25 cellular contexts compared by ENCODE assay signal in the genomic region with DNA sequence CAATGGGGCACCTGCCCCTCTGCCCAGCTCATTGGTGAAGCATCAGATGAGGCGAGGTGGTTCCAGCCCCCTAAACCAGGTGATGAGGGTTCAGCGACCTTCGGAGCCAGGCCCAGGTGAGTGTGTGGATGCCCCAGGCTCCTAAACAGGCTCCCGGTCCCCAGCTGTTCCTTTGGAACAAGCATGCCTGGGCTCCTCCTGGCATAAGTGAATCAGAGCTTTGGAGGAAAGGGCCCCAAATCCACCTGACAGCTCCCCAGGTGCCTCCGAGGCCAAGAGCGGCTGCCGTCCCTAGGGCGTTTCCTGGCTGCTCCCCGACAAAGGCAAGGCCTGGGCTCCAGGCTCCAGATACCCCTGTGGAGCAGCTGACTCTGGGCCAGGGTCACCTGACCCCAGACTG.
"Had no signal": no experiment of that assay in that cellular context is flagged by ENCODE, and none has a peak within 500 bp of the region (broad histone marks: within the 10 kb centered on the region; RNA-seq: fewer than 3 reads in every experiment).

No MANE protein-coding gene starts in this region.

- H3K4me3 Mint-ChIP-seq: activated CD8-positive, alpha-beta T cell treated with anti-CD3 and anti-CD28 coated beads, Interleukin-2, amount 10 ng/mL, durations not matched to agents 7 days and 5 days; activated naive CD4-positive, alpha-beta T cell treated with anti-CD3 and anti-CD28 coated beads, Interleukin-2, amount 50 U/mL, for 24 hours; activated T-helper 1 cell treated with anti-CD3 and anti-CD28 coated beads, Interleukin-12 subunit alpha, Interleukin-12 subunit beta, Interleukin-2, Interleukin-4 antibody, amounts not matched to agents 30 ng/mL and 10 ng/mL and 1 ng/mL, durations not matched to agents 14 hours and 24 hours and 36 hours; central memory CD8-positive, alpha-beta T cell; T-helper 1 cell treated with Interleukin-12 subunit alpha and Interleukin-12 subunit beta and Interleukin-4 antibody, amounts not matched to agents 30 μg/mL and 1 μg/mL, for 36 hours; WTC11 had no signal

- H3K9me3 ChIP-seq: MG63, Peyer's patch, SJSA1 had no signal

- H3K4me3 ChIP-seq: MG63, Peyer's patch, SJSA1 had no signal

- H3K9ac ChIP-seq: KMS-11 had no signal

- ATAC-seq: activated CD8-positive, alpha-beta T cell treated with anti-CD3 and anti-CD28 coated beads, Interleukin-2, amount 10 ng/mL, durations not matched to agents 7 days and 5 days; WTC11 had no signal

- H3K27ac ChIP-seq: KMS-11, Peyer's patch, SJSA1 had no signal

- DNase-seq: activated CD4-positive, alpha-beta T cell treated with anti-CD3 and anti-CD28 coated beads for 48 hours; activated CD4-positive, alpha-beta T cell treated with anti-CD3 and anti-CD28 coated beads, Interleukin-2, amount 50 U/mL, for 4 hours; activated CD4-positive, CD25-positive, alpha-beta regulatory T cell treated with anti-CD3 and anti-CD28 coated beads, Interleukin-2, amount 50 U/mL, for 72 hours; activated CD8-positive, alpha-beta memory T cell treated with anti-CD3 and anti-CD28 coated beads, Interleukin-2, amount 50 U/mL, for 48 hours; activated CD8-positive, alpha-beta T cell treated with anti-CD3 and anti-CD28 coated beads, Interleukin-2, amount 10 ng/mL, durations not matched to agents 7 days and 5 days; activated effector memory CD4-positive, alpha-beta T cell treated with Interleukin-2 at 50 U/mL for 16 hours; activated naive CD4-positive, alpha-beta T cell; activated T-cell treated with anti-CD3 and anti-CD28 coated beads, Interleukin-2, amount 50 U/mL, for 1 hour; aorta; MG63; MV-4-11; NCI-H1092 treated with DMSO at 0.1 percent for 48 hours; NCI-H1436; NCI-H2029 treated with DMSO at 0.1 percent for 48 hours; NCI-H510A treated with DMSO at 0.1 percent for 48 hours; Peyer's patch; SHP77 had no signal

- H3K27ac Mint-ChIP-seq: activated CD8-positive, alpha-beta T cell treated with anti-CD3 and anti-CD28 coated beads, Interleukin-2, amount 10 ng/mL, durations not matched to agents 7 days and 5 days; activated naive CD4-positive, alpha-beta T cell treated with anti-CD3 and anti-CD28 coated beads, Interleukin-2, amount 50 U/mL, for 24 hours; T-helper 1 cell treated with Interleukin-12 subunit alpha and Interleukin-12 subunit beta and Interleukin-4 antibody, amounts not matched to agents 30 μg/mL and 1 μg/mL, for 36 hours; WTC11 had no signal

- FAIRE-seq: bronchial epithelial cell had no signal

- H3K36me3 Mint-ChIP-seq: activated naive CD4-positive, alpha-beta T cell treated with anti-CD3 and anti-CD28 coated beads, Interleukin-2, amount 50 U/mL, for 24 hours; WTC11 had no signal

- H3K9me3 Mint-ChIP-seq: activated naive CD4-positive, alpha-beta T cell treated with anti-CD3 and anti-CD28 coated beads, Interleukin-2, amount 50 U/mL, for 24 hours; activated T-helper 1 cell treated with anti-CD3 and anti-CD28 coated beads, Interleukin-12 subunit alpha, Interleukin-12 subunit beta, Interleukin-2, Interleukin-4 antibody, amounts not matched to agents 30 ng/mL and 10 ng/mL and 1 ng/mL, durations not matched to agents 14 hours and 24 hours and 36 hours; central memory CD8-positive, alpha-beta T cell; T-helper 1 cell treated with Interleukin-12 subunit alpha and Interleukin-12 subunit beta and Interleukin-4 antibody, amounts not matched to agents 30 μg/mL and 1 μg/mL, for 36 hours; WTC11 had no signal

- H3K4me2 ChIP-seq: KMS-11 had no signal

- H3K36me3 ChIP-seq: MG63, Peyer's patch, SJSA1 had no signal

- H3K27me3 ChIP-seq: MG63, Peyer's patch had no signal

- H3K27me3 Mint-ChIP-seq: activated naive CD4-positive, alpha-beta T cell treated with anti-CD3 and anti-CD28 coated beads, Interleukin-2, amount 50 U/mL, for 24 hours; central memory CD8-positive, alpha-beta T cell had no signal
